Comparison of ENCODE assay signal across 8 cellular contexts in the genomic region with DNA sequence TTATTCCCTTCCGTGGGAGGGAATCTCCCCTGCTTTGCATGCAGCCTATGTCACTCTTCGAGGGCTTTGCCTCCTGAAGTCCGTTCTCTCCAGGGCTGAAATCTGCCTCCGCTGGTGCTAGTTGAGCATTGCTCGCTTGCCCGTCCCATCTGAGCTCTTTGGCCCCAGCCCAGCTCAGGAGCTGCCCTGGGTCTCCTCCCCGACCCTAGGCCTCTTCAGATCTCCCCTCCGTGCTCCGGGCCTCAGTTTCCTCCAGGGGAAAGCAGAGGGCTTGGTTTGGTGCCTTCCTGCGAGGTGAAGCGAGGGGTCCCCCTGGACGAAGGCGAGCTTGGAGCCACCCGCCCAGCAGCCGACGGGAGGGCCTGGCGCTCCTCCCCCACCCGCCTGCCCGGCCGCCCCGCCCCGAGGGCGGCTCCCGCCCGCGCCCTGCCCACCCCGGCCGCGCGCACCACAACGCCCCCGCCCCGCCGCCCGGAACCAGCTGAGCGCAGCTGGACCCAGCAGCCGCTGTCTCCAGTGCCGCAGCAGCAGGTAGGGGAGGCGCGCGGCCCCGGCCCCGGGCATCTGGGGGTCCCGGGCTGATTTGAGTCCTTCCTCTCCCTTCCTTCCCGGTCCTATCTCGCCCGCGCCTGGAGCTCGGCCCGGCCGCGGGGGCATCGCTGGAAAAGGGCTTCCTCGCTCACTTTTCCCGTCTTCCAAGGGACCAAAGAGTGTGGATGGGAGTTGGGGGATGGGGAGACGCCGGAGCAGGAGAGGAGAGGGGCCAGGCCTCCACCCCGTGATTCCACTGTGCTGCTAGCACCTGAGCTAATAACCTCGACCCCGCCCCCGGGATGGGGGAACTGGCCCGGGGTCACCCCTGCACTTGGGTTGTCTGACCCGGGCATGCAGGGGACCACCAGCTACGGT. TPM values are rescaled to one million over a fixed set of nuclear protein-coding genes. Genes with fewer than 3 reads are reported as not detected.
DNase-seq lines count a peak whose midpoint lies in the region; ATAC-seq and TF ChIP-seq lines count a peak whose summit lies in the region.

A gene (plus strand): TSS at position 474 of the 909 bp plus-strand sequence. CDS start 33,810 bp downstream, outside the sequence.

- no peaks in the 10 kb centered on the region for H3K9me3 ChIP-seq in Peyer's patch

- peak within 1 kb of the TSS; percentile 69 to 91 (median 81) for H3K27ac ChIP-seq in Peyer's patch

- peak within 1 kb of the TSS; percentile 60 to 91 for H3K27ac Mint-ChIP-seq in natural killer cell treated with Interleukin-12 subunit alpha and Interleukin-12 subunit beta and Interleukin-15 and Interleukin-18, amount 100 ng/mL, for 72 hours

- DNase-seq in AG04449 (ENCODE audit: low read depth, low spot score), result no peak
- peak; percentile 67 to 91 (median 89) for DNase-seq in Peyer's patch
- peak; percentile 34 for DNase-seq in activated gamma-delta T cell (lab: John Stamatoyannopoulos, UW)
- DNase-seq in fibroblast of the aortic adventitia (ENCODE audit: low read depth), result peak; percentile 63
- DNase-seq in natural killer cell treated with Interleukin-12 subunit alpha and Interleukin-12 subunit beta and Interleukin-15 and Interleukin-18, amount 100 ng/mL, for 72 hours (ENCODE audit: low spot score), result peak; percentile 78

- peak within 1 kb of the TSS; percentile 86 for H3K4me3 Mint-ChIP-seq in natural killer cell treated with Interleukin-12 subunit alpha and Interleukin-12 subunit beta and Interleukin-15 and Interleukin-18, amount 100 ng/mL, for 72 hours

- TF ChIP-seq CTCF in AG04449 (IDR thresholded peaks at IDR 0.05; ENCODE audit: insufficient read depth, low read length, missing control alignments) (no peak), Peyer's patch (IDR thresholded peaks at IDR 0.05) (peak in 3 of 6 experiments; percentile 12 to 31 (median 19)), fibroblast of the aortic adventitia (IDR thresholded peaks at IDR 0.05; ENCODE audit: insufficient read depth, low read length) (peak; percentile 41), subcutaneous adipose tissue (IDR thresholded peaks at IDR 0.05; ENCODE audit: low read depth) (no peak)

- no peaks in the 10 kb centered on the region for H3K27me3 ChIP-seq in Peyer's patch

- no peaks in the 10 kb centered on the region for H3K36me3 ChIP-seq in Peyer's patch

- H3K4me3 ChIP-seq in AG04449 (ENCODE audit: low read depth, low read length) (peak within 1 kb of the TSS; percentile 91), Peyer's patch (peak within 1 kb of the TSS; percentile 70 to 99 (median 78)), fibroblast of the aortic adventitia (ENCODE audit: low read depth, low read length) (peak within 1 kb of the TSS; percentile 90)

- ATAC-seq in GM19023 (IDR thresholded peaks at IDR 0.05; ENCODE audit: unreplicated experiment) (peak; percentile 76), HG03432 (IDR thresholded peaks at IDR 0.05; ENCODE audit: unreplicated experiment) (peak; percentile 78)
- peak; percentile 91 to 94 for ATAC-seq in natural killer cell treated with Interleukin-12 subunit alpha and Interleukin-12 subunit beta and Interleukin-15 and Interleukin-18, amount 100 ng/mL, for 72 hours

- POLR2A ChIA-PET in AG04449 (lab: Yijun Ruan, JAX), result interaction anchor here (0.5 to 3.4 kb wide), 12 partner anchors 8 to 144 kb away, joined by 3 to 60 read pairs (median 4); no protein-coding TSS in a partner anchor

- no peaks in the 10 kb centered on the region for H3K27me3 Mint-ChIP-seq in natural killer cell treated with Interleukin-12 subunit alpha and Interleukin-12 subunit beta and Interleukin-15 and Interleukin-18, amount 100 ng/mL, for 72 hours

- H3K4me1 ChIP-seq in Peyer's patch, result peaks cover 0 to 44% (median 9%) of the 10 kb centered on the region in 4 donors

- no peaks in the 10 kb centered on the region for H3K36me3 Mint-ChIP-seq in natural killer cell treated with Interleukin-12 subunit alpha and Interleukin-12 subunit beta and Interleukin-15 and Interleukin-18, amount 100 ng/mL, for 72 hours

- TF ChIP-seq POLR2A in Peyer's patch (IDR thresholded peaks at IDR 0.05), result peak; percentile 69 to 76

- no peaks in the 10 kb centered on the region for H3K9me3 Mint-ChIP-seq in natural killer cell treated with Interleukin-12 subunit alpha and Interleukin-12 subunit beta and Interleukin-15 and Interleukin-18, amount 100 ng/mL, for 72 hours

- CTCF ChIA-PET in AG04449 (lab: Yijun Ruan, JAX), result interaction anchor here (0.7 to 9.1 kb wide), 12 partner anchors 9 to 207 kb away, joined by 3 to 55 read pairs (median 22); a partner anchor contains a TSS

- H3K4me1 Mint-ChIP-seq in natural killer cell treated with Interleukin-12 subunit alpha and Interleukin-12 subunit beta and Interleukin-15 and Interleukin-18, amount 100 ng/mL, for 72 hours (ENCODE audit: low read depth in 2 of 2), result peaks cover 49% of the 10 kb centered on the region in 2 donors

RNA-seq across cellular contexts. Expression of the gene that starts here (rescaled TPM):
- total RNA-seq in Peyer's patch, result 100 to 1,000 TPM; 364 to 571 (median 480) TPM
- 253 and 293 TPM in 2 replicates for total RNA-seq in fibroblast of the aortic adventitia (ENCODE audit: low replicate concordance)
- 10 to 100 TPM in 1 of 2 donors, 1 to 10 TPM in 1; 9.4 to 40.9 TPM for total RNA-seq in natural killer cell treated with Interleukin-12 subunit alpha and Interleukin-12 subunit beta and Interleukin-15 and Interleukin-18, amount 100 ng/mL, for 72 hours
- over 10,000 TPM in 1 of 4 donors, 1,000 to 10,000 TPM in 3; 3,163 to 12,584 (median 6,723) TPM for total RNA-seq in subcutaneous adipose tissue

Comparison
In these comparisons a context has a peak if more than half of its experiments do, and no peak if none do; other contexts are left out.
1. RNA of the gene that starts here (total RNA-seq): 3,163 to 12,584 TPM in subcutaneous adipose tissue; 364 to 571 TPM in Peyer's patch, 253 to 293 TPM in fibroblast of the aortic adventitia and 9.4 to 40.9 TPM in natural killer cell treated with Interleukin-12 subunit alpha and Interleukin-12 subunit beta and Interleukin-15 and Interleukin-18, amount 100 ng/mL, for 72 hours; every median in the first group is over 4 times any median in the second.
2. Peak in every context shown above with its lines, with median percentiles within 50 percentile points of each other: H3K4me3 ChIP-seq and ATAC-seq.